In genomic region chr1:185694081-185694480, GRCh38 we compare ENCODE assay signal across 8 cellular contexts. TPM values are rescaled to one million over a fixed set of nuclear protein-coding genes. Genes with fewer than 3 reads are reported as not detected.
DNase-seq lines count a peak whose midpoint lies in the region; ATAC-seq and TF ChIP-seq lines count a peak whose summit lies in the region.

No MANE protein-coding gene starts in this region.

- TF ChIP-seq CTCF in liver (IDR thresholded peaks at IDR 0.05; ENCODE audit: low read depth, low read length, missing input control) = no peak
- TF ChIP-seq CTCF in H9 (conservative IDR thresholded peaks at IDR 0.05) = no peak

- no peaks in the 10 kb centered on the region for H3K79me1 ChIP-seq in H9 (ENCODE audit: insufficient read depth, low read depth, low read length, poor library complexity, severe bottlenecking)

- H4K20me1 ChIP-seq in BLaER1 (no peaks in the 10 kb centered on the region), H9 (ENCODE audit: control insufficient read depth, insufficient read depth, insufficient read length) (no peaks in the 10 kb centered on the region)

- no peak overlapping the region for H2BK20ac ChIP-seq in H9 (ENCODE audit: low read depth, low read length, poor library complexity, severe bottlenecking)

- H3K23ac ChIP-seq in H9 (ENCODE audit: insufficient read length, low read depth, low read length) = no peak overlapping the region

- no peak overlapping the region for H2BK15ac ChIP-seq in H9 (ENCODE audit: low read depth, low read length)

- DNase-seq in activated CD4-positive, alpha-beta T cell treated with anti-CD3 and anti-CD28 coated beads, Interleukin-2, amount 50 U/mL, for 48 hours = peak; percentile 8 to 29
- no peak for DNase-seq in H9
- no peak for DNase-seq in occipital lobe (lab: John Stamatoyannopoulos, UW)
- DNase-seq in DMS 273 (lab: John Stamatoyannopoulos, UW; ENCODE audit: unreplicated experiment) = no peak

- no peak overlapping the region for H3K4ac ChIP-seq in H9 (ENCODE audit: low read depth, low read length)

- H3K4me3 ChIP-seq in BLaER1 = peak overlapping the region; percentile 54
- H3K4me3 ChIP-seq in liver (ENCODE audit: low read depth in 1 of 3, low read length in 3 of 3) = peak overlapping the region; percentile 54 to 79 (median 64)

- no peak overlapping the region for H3K18ac ChIP-seq in H9 (ENCODE audit: insufficient read length, low read depth, low read length)

- H3K14ac ChIP-seq in H9 (ENCODE audit: insufficient read depth, low read length) = no peak overlapping the region

- no peak overlapping the region for H2BK120ac ChIP-seq in H9 (ENCODE audit: low read depth, low read length, poor library complexity, severe bottlenecking)

- H4K8ac ChIP-seq in H9 (replicated peaks; ENCODE audit: insufficient read length, low read depth, low read length) = no peak overlapping the region

- no peak overlapping the region for H2AFZ ChIP-seq in H9 (ENCODE audit: low read length)

- H3T11ph ChIP-seq in H9 (ENCODE audit: low read length) = no peak overlapping the region

- no peaks in the 10 kb centered on the region for H3K79me2 ChIP-seq in H9 (ENCODE audit: insufficient read depth, low read length)

- H3K27me3 Mint-ChIP-seq in H9 (ENCODE audit: low read depth) = peaks cover 11% of the 10 kb centered on the region

- peak in 1 of 2 donors; percentile 41 for TF ChIP-seq RAD21 in liver (IDR thresholded peaks at IDR 0.05)

- ATAC-seq in GM19035 (IDR thresholded peaks at IDR 0.05; ENCODE audit: unreplicated experiment) (peak; percentile 89), HG03135 (IDR thresholded peaks at IDR 0.05; ENCODE audit: unreplicated experiment) (peak; percentile 96)

- H3K56ac ChIP-seq in H9 (ENCODE audit: insufficient read length, low read depth, low read length) = no peak overlapping the region

- no peak overlapping the region for H3K9ac ChIP-seq in BLaER1
- peak overlapping the region in 1 of 2 donors; percentile 8 for H3K9ac ChIP-seq in liver (ENCODE audit: low read depth in 1 of 2, low read length in 2 of 2)
- no peak overlapping the region for H3K9ac ChIP-seq in H9 (ENCODE audit: extremely low read depth, insufficient read length, low read length)

- no peaks in the 10 kb centered on the region for H3K36me3 ChIP-seq in BLaER1
- no peaks in the 10 kb centered on the region for H3K36me3 ChIP-seq in liver (ENCODE audit: control insufficient read depth in 4 of 4, insufficient read depth in 3 of 4, low read depth in 1 of 4, low read length in 3 of 4)

- H2BK12ac ChIP-seq in H9 (ENCODE audit: insufficient read length, low read depth, low read length) = no peak overlapping the region

- no peak overlapping the region for H4K91ac ChIP-seq in H9 (ENCODE audit: insufficient read length, low read depth, low read length)

- H3K9me3 Mint-ChIP-seq in H9 = no peaks in the 10 kb centered on the region

- H3K36me3 Mint-ChIP-seq in H9 (ENCODE audit: insufficient read depth in 1 of 3, low read depth in 3 of 3) = no peaks in the 10 kb centered on the region

- H3K4me1 Mint-ChIP-seq in H9 = peaks cover 0 to 3% of the 10 kb centered on the region in 2 experiments; a peak in 2 of 4 replicates

- no peak overlapping the region for H3K27ac Mint-ChIP-seq in H9

- H2AK5ac ChIP-seq in H9 (ENCODE audit: insufficient read length, low read length) = no peak overlapping the region

- no peaks in the 10 kb centered on the region for H3K27me3 ChIP-seq in BLaER1
- H3K27me3 ChIP-seq in liver (ENCODE audit: control insufficient read depth in 4 of 4, insufficient read depth in 4 of 4, low read length in 3 of 4) = peaks cover 0 to 2% (median under 1%) of the 10 kb centered on the region in 4 donors
- H3K27me3 ChIP-seq in H9 (ENCODE audit: insufficient read depth, low read length) = no peaks in the 10 kb centered on the region

- H3K4me3 Mint-ChIP-seq in H9 = no peak overlapping the region

- H3K27ac ChIP-seq in BLaER1 (peak overlapping the region; percentile 74), liver (ENCODE audit: low read depth in 1 of 2, low read length in 2 of 2) (peak overlapping the region; percentile 46 to 50), H9 (ENCODE audit: insufficient read length, low read depth, low read length) (no peak overlapping the region)

- H2BK5ac ChIP-seq in H9 (ENCODE audit: insufficient read length, low read length) = no peak overlapping the region

- H3K4me2 ChIP-seq in BLaER1 = peak overlapping the region; percentile 80
- H3K4me2 ChIP-seq in H9 (ENCODE audit: insufficient read depth, insufficient read length, low read length) = no peak overlapping the region

- peaks cover 16% of the 10 kb centered on the region for H3K4me1 ChIP-seq in BLaER1
- H3K4me1 ChIP-seq in liver (ENCODE audit: control insufficient read depth in 4 of 4, insufficient read depth in 4 of 4, low read length in 3 of 4) = peaks cover 0 to 10% (median 3%) of the 10 kb centered on the region in 4 donors
- no peaks in the 10 kb centered on the region for H3K4me1 ChIP-seq in H9 (ENCODE audit: insufficient read depth, low read length)

- H3K23me2 ChIP-seq in H9 (ENCODE audit: insufficient read length, low read depth, low read length, poor library complexity, severe bottlenecking) = peaks cover under 1% of the 10 kb centered on the region

- H3K9me3 ChIP-seq in BLaER1 (peaks cover 4% of the 10 kb centered on the region; the same call in 1 of the 2 replicates), liver (ENCODE audit: control insufficient read depth in 4 of 4, low read length in 3 of 4) (no peaks in the 10 kb centered on the region), H9 (ENCODE audit: control insufficient read depth, low read depth, low read length) (no peaks in the 10 kb centered on the region)

- no peak overlapping the region for H4K5ac ChIP-seq in H9 (ENCODE audit: insufficient read length, low read depth, low read length)

- 11% methylated on average over 8 of the region's 8 CpGs for WGBS in liver
- WGBS in H9 (ENCODE audit: extremely low coverage, insufficient read length, low lambda C conversion rate) = no CpG with 5 or more reads among the region's 8 CpGs

TF ChIP-seq in liver, 16 proteins besides CTCF, POLR2A, EP300 and RAD21 (continues in another document):
- TF ChIP-seq ZBTB33 (IDR thresholded peaks at IDR 0.05) = no peak
- peak; percentile 74 for TF ChIP-seq HNF4G (IDR thresholded peaks at IDR 0.05)
- peak; percentile 79 for TF ChIP-seq FOXA2 (IDR thresholded peaks at IDR 0.05)
- TF ChIP-seq YY1 (IDR thresholded peaks at IDR 0.05) = peak; percentile 63
- TF ChIP-seq ATF3 (IDR thresholded peaks at IDR 0.05) = peak; percentile 24
- peak in 1 of 2 donors; percentile 29 for TF ChIP-seq EGR1 (IDR thresholded peaks at IDR 0.05; ENCODE audit: low read depth in 2 of 2)
- TF ChIP-seq JUND (IDR thresholded peaks at IDR 0.05) = peak in 1 of 2 donors; percentile 24
- no peak for TF ChIP-seq REST (IDR thresholded peaks at IDR 0.05)
- TF ChIP-seq NR2F2 (IDR thresholded peaks at IDR 0.05) = peak; percentile 52
- peak; percentile 61 to 80 for TF ChIP-seq RXRA (IDR thresholded peaks at IDR 0.05)
- peak; percentile 10 for TF ChIP-seq FOXA1 (IDR thresholded peaks at IDR 0.05)
- TF ChIP-seq GABPA (IDR thresholded peaks at IDR 0.05 in 1 of 2, conservative IDR thresholded peaks at IDR 0.05 in 1 of 2) = peak; percentile 92 to 95
- no peak for TF ChIP-seq TAF1 (conservative IDR thresholded peaks at IDR 0.05)
- TF ChIP-seq MAX (IDR thresholded peaks at IDR 0.05) = peak; percentile 47

RNA-seq across cellular contexts. Expression of gene HMCN1, which starts 40.1 kb away (rescaled TPM):
- total RNA-seq in liver (1 to 10 TPM; 4.9 to 6.8 TPM), H9 (2021) (2.9 and 3.3 TPM in 2 replicates), occipital lobe (2.0 TPM)
- 1 to 10 TPM; 1.5 to 2.1 TPM for polyA plus RNA-seq in liver

Comparison
In these comparisons a context has a peak if more than half of its experiments do, and no peak if none do; other contexts are left out.
1. DNase-seq: peak in activated CD4-positive, alpha-beta T cell treated with anti-CD3 and anti-CD28 coated beads, Interleukin-2, amount 50 U/mL, for 48 hours (2 of 2); none in H9 (single experiment), occipital lobe (single experiment) and DMS 273 (single experiment).